In genomic region chr12:22443379-22444316, GRCh38 we compare ENCODE assay signal across 9 cellular contexts.
DNase-seq lines count a peak whose midpoint lies in the region; ATAC-seq and TF ChIP-seq lines count a peak whose summit lies in the region.
"Had no signal": no experiment of that assay in that cellular context is flagged by ENCODE, and none has a peak within 500 bp of the region (broad histone marks: within the 10 kb centered on the region; RNA-seq: fewer than 3 reads in every experiment).

No MANE protein-coding gene starts in this region.

- no peaks in the 10 kb centered on the region for H3K9me3 ChIP-seq in Caco-2

- DNase-seq in Caco-2, result peak; percentile 84 to 85
- peak; percentile 94 for DNase-seq in NCI-H82 (lab: John Stamatoyannopoulos, UW)
- peak; percentile 3 to 25 for DNase-seq in activated CD8-positive, alpha-beta memory T cell treated with anti-CD3 and anti-CD28 coated beads for 1 hour (ENCODE audit: extremely low read depth in 1 of 2, low read depth in 1 of 2)
- peak; percentile 58 for DNase-seq in endothelial cell (ENCODE audit: low spot score)
- peak; percentile 81 for DNase-seq in midbrain (lab: John Stamatoyannopoulos, UW)
- DNase-seq in stimulated activated CD8-positive, alpha-beta memory T cell treated with anti-CD3 and anti-CD28 coated beads, Interleukin-7, amount 100 ng/mL, for 24 hours (ENCODE audit: low read depth), result peak; percentile 13

- CTCF ChIA-PET in Caco-2 (lab: Charles Lee), result interaction anchor here (0.6 to 1.3 kb wide), 11 partner anchors 16 to 746 kb away, joined by 3 to 18 read pairs (median 5); no protein-coding TSS in a partner anchor

- TF ChIP-seq CTCF in Caco-2 (IDR thresholded peaks at IDR 0.05; ENCODE audit: insufficient read depth in 1 of 2, low read depth in 1 of 2, low read length in 1 of 2, severe bottlenecking in 1 of 2, unreplicated experiment in 1 of 2) (peak; percentile 87 to 96), endothelial cell (IDR thresholded peaks at IDR 0.05; ENCODE audit: unreplicated experiment) (peak; percentile 71)

- H3K27ac Mint-ChIP-seq in Caco-2 (ENCODE audit: unreplicated experiment) (no peak overlapping the region), endothelial cell (ENCODE audit: unreplicated experiment) (no peak overlapping the region)
- H3K27ac Mint-ChIP-seq: dendritic cell treated with granulocyte-macrophage colony-stimulating factor and Interleukin-4, amounts not matched to agents 40 ng/mL and 50 ng/mL, for 4 days had no signal

- peaks cover 3% of the 10 kb centered on the region for H3K27me3 Mint-ChIP-seq in Caco-2 (ENCODE audit: insufficient read depth, unreplicated experiment)
- H3K27me3 Mint-ChIP-seq in endothelial cell (ENCODE audit: unreplicated experiment), result no peaks in the 10 kb centered on the region

- no TSS peak for BruUV-seq in Caco-2 (replicated peaks; lab: Mats Ljungman, UMichigan)

- H3K4me3 ChIP-seq in Caco-2 (ENCODE audit: low read depth, low read length), result no peak overlapping the region

- intact Hi-C loops in Caco-2 (cut with micrococcal nuclease; ENCODE audit: unreplicated experiment), result loop anchor here (1.0 to 5.0 kb wide), 7 partner anchors 108 to 836 kb away; no protein-coding TSS in a partner anchor

- H3K4me3 Mint-ChIP-seq in Caco-2 (ENCODE audit: unreplicated experiment) (no peak overlapping the region), endothelial cell (ENCODE audit: unreplicated experiment) (no peak overlapping the region)
- H3K4me3 Mint-ChIP-seq: dendritic cell treated with granulocyte-macrophage colony-stimulating factor and Interleukin-4, amounts not matched to agents 40 ng/mL and 50 ng/mL, for 4 days had no signal

- no peaks in the 10 kb centered on the region for H3K36me3 ChIP-seq in Caco-2 (ENCODE audit: control insufficient read depth, insufficient read depth, low read length)

- H3K9me3 Mint-ChIP-seq in Caco-2 (ENCODE audit: unreplicated experiment), result no peaks in the 10 kb centered on the region
- H3K9me3 Mint-ChIP-seq in endothelial cell (ENCODE audit: unreplicated experiment), result no peaks in the 10 kb centered on the region
- H3K9me3 Mint-ChIP-seq: dendritic cell treated with granulocyte-macrophage colony-stimulating factor and Interleukin-4, amounts not matched to agents 40 ng/mL and 50 ng/mL, for 4 days had no signal

- POLR2A ChIA-PET in Caco-2 (lab: Charles Lee), result no interaction called here

- no peaks in the 10 kb centered on the region for H3K4me1 ChIP-seq in Caco-2

- H3K4me1 Mint-ChIP-seq in Caco-2 (ENCODE audit: low read depth, unreplicated experiment), result no peaks in the 10 kb centered on the region
- no peaks in the 10 kb centered on the region for H3K4me1 Mint-ChIP-seq in endothelial cell (ENCODE audit: unreplicated experiment)

- H3K27me3 ChIP-seq in Caco-2 (replicated peaks; ENCODE audit: control insufficient read depth, insufficient read depth, low read length), result no peaks in the 10 kb centered on the region

- ATAC-seq in GM19468 (IDR thresholded peaks at IDR 0.05; ENCODE audit: extremely low read depth, unreplicated experiment), result peak; percentile 97
- peak; percentile 99 for ATAC-seq in HG03565 (IDR thresholded peaks at IDR 0.05; ENCODE audit: unreplicated experiment)

- H3K36me3 Mint-ChIP-seq in Caco-2 (ENCODE audit: insufficient read depth, unreplicated experiment), result no peaks in the 10 kb centered on the region
- H3K36me3 Mint-ChIP-seq in endothelial cell (ENCODE audit: low read depth, unreplicated experiment), result no peaks in the 10 kb centered on the region

Comparison
In these comparisons a context has a peak if more than half of its experiments do, and no peak if none do; other contexts are left out.
1. DNase-seq: peak in every context shown above with its lines; median percentile 94 in NCI-H82; 84 in Caco-2; 81 in midbrain; 58 in endothelial cell; 14 in activated CD8-positive, alpha-beta memory T cell treated with anti-CD3 and anti-CD28 coated beads for 1 hour; 13 in stimulated activated CD8-positive, alpha-beta memory T cell treated with anti-CD3 and anti-CD28 coated beads, Interleukin-7, amount 100 ng/mL, for 24 hours.